Comparison of ENCODE assay signal across 8 cellular contexts in genomic region chr17:78140169-78141051, GRCh38. TPM values are rescaled to one million over a fixed set of nuclear protein-coding genes. Genes with fewer than 3 reads are reported as not detected.
A peak's percentile ranks its signal among the peaks of the same experiment; 100 is the strongest.
DNase-seq lines count a peak whose midpoint lies in the region; ATAC-seq and TF ChIP-seq lines count a peak whose summit lies in the region.

No MANE protein-coding gene starts in this region.

- peaks cover 62% of the 10 kb centered on the region for H3K36me3 Mint-ChIP-seq in CD4-positive, alpha-beta T cell (ENCODE audit: low read depth)
- H3K36me3 Mint-ChIP-seq in activated CD4-positive, alpha-beta T cell treated with anti-CD3 and anti-CD28 coated beads, Interleukin-2, amount 10 ng/mL, durations not matched to agents 24 days and 14 days (ENCODE audit: low read depth): peaks cover 46% of the 10 kb centered on the region
- H3K36me3 Mint-ChIP-seq in stimulated activated memory B cell treated with anti-CD40 and anti-IgM and Interleukin-4, amounts not matched to agents 10 μg/mL and 1 μg/mL and 100 μg/mL, for 72 hours: peaks cover 60% of the 10 kb centered on the region

- ATAC-seq in CD4-positive, alpha-beta T cell (ENCODE audit: poor library complexity): peak; percentile 85
- ATAC-seq in GM19372 (IDR thresholded peaks at IDR 0.05; ENCODE audit: low read depth, unreplicated experiment): peak; percentile 77
- ATAC-seq in HG03439 (IDR thresholded peaks at IDR 0.05; ENCODE audit: unreplicated experiment): peak; percentile 71
- peak; percentile 89 for ATAC-seq in stimulated activated memory B cell treated with anti-CD40 and anti-IgM and Interleukin-4, amounts not matched to agents 10 μg/mL and 1 μg/mL and 100 μg/mL, for 72 hours

- H3K27me3 ChIP-seq in CD4-positive, alpha-beta T cell (ENCODE audit: control insufficient read depth, insufficient read depth, low read length): no peaks in the 10 kb centered on the region

- no peak for TF ChIP-seq CTCF in CD4-positive, alpha-beta T cell (IDR thresholded peaks at IDR 0.05)

- H3K4me3 Mint-ChIP-seq in CD4-positive, alpha-beta T cell: peak overlapping the region; percentile 77
- peak overlapping the region; percentile 31 for H3K4me3 Mint-ChIP-seq in activated CD4-positive, alpha-beta T cell treated with anti-CD3 and anti-CD28 coated beads, Interleukin-2, amount 10 ng/mL, durations not matched to agents 24 days and 14 days
- peak overlapping the region; percentile 47 for H3K4me3 Mint-ChIP-seq in stimulated activated memory B cell treated with anti-CD40 and anti-IgM and Interleukin-4, amounts not matched to agents 10 μg/mL and 1 μg/mL and 100 μg/mL, for 72 hours

- peak; percentile 84 to 97 (median 90) for DNase-seq in CD4-positive, alpha-beta T cell
- DNase-seq in NCI-H774 (lab: John Stamatoyannopoulos, UW) (peak; percentile 99), mucosa of gallbladder (ENCODE audit: low spot score) (peak; percentile 91)
- DNase-seq in activated CD4-positive, alpha-beta T cell treated with anti-CD3 and anti-CD28 coated beads, Interleukin-2, amount 10 ng/mL, durations not matched to agents 24 days and 14 days: peak; percentile 99
- peak; percentile 87 for DNase-seq in effector CD4-positive, alpha-beta T cell

- H3K4me1 Mint-ChIP-seq in CD4-positive, alpha-beta T cell (ENCODE audit: low read depth): peaks cover 72% of the 10 kb centered on the region
- H3K4me1 Mint-ChIP-seq in activated CD4-positive, alpha-beta T cell treated with anti-CD3 and anti-CD28 coated beads, Interleukin-2, amount 10 ng/mL, durations not matched to agents 24 days and 14 days: peaks cover 48% of the 10 kb centered on the region
- peaks cover 96% of the 10 kb centered on the region for H3K4me1 Mint-ChIP-seq in stimulated activated memory B cell treated with anti-CD40 and anti-IgM and Interleukin-4, amounts not matched to agents 10 μg/mL and 1 μg/mL and 100 μg/mL, for 72 hours

- POLR2A ChIA-PET in CD4-positive, alpha-beta T cell (lab: Charles Lee): interaction anchor here (0.6 to 16.9 kb wide), 10 partner anchors 15 to 216 kb away, joined by 3 to 766 read pairs (median 4); partner anchors contain the start of genes TMC6, TMC8 and TNRC6C

- peak overlapping the region; percentile 38 for H3K27ac ChIP-seq in CD4-positive, alpha-beta T cell (ENCODE audit: low read depth, low read length)

- intact Hi-C loops in CD4-positive, alpha-beta T cell (cut with DNase I, micrococcal nuclease): loop anchor here (1.0 to 5.0 kb wide), 3 partner anchors 28 to 47 kb away; partner anchors contain the start of genes SYNGR2 (in 2 of the 2), AFMID (in 1 of the 2) and TK1 (in 1 of the 2)
- intact Hi-C loops in activated CD4-positive, alpha-beta T cell treated with anti-CD3 and anti-CD28 coated beads, Interleukin-2, amount 10 ng/mL, durations not matched to agents 24 days and 14 days (cut with micrococcal nuclease): loop anchor here (1.0 kb wide), 3 partner anchors 10 to 74 kb away; partner anchors contain the start of genes AFMID, BIRC5, TK1 and TMC8

- no peaks in the 10 kb centered on the region for H3K9me3 Mint-ChIP-seq in CD4-positive, alpha-beta T cell
- no peaks in the 10 kb centered on the region for H3K9me3 Mint-ChIP-seq in activated CD4-positive, alpha-beta T cell treated with anti-CD3 and anti-CD28 coated beads, Interleukin-2, amount 10 ng/mL, durations not matched to agents 24 days and 14 days
- no peaks in the 10 kb centered on the region for H3K9me3 Mint-ChIP-seq in stimulated activated memory B cell treated with anti-CD40 and anti-IgM and Interleukin-4, amounts not matched to agents 10 μg/mL and 1 μg/mL and 100 μg/mL, for 72 hours

- H3K27me3 Mint-ChIP-seq in CD4-positive, alpha-beta T cell: no peaks in the 10 kb centered on the region
- no peaks in the 10 kb centered on the region for H3K27me3 Mint-ChIP-seq in activated CD4-positive, alpha-beta T cell treated with anti-CD3 and anti-CD28 coated beads, Interleukin-2, amount 10 ng/mL, durations not matched to agents 24 days and 14 days
- H3K27me3 Mint-ChIP-seq in stimulated activated memory B cell treated with anti-CD40 and anti-IgM and Interleukin-4, amounts not matched to agents 10 μg/mL and 1 μg/mL and 100 μg/mL, for 72 hours: no peaks in the 10 kb centered on the region

- no peaks in the 10 kb centered on the region for H3K9me3 ChIP-seq in CD4-positive, alpha-beta T cell (ENCODE audit: control insufficient read depth, low read length)

- peak overlapping the region; percentile 91 for H3K27ac Mint-ChIP-seq in CD4-positive, alpha-beta T cell
- peak overlapping the region; percentile 76 for H3K27ac Mint-ChIP-seq in activated CD4-positive, alpha-beta T cell treated with anti-CD3 and anti-CD28 coated beads, Interleukin-2, amount 10 ng/mL, durations not matched to agents 24 days and 14 days
- H3K27ac Mint-ChIP-seq in stimulated activated memory B cell treated with anti-CD40 and anti-IgM and Interleukin-4, amounts not matched to agents 10 μg/mL and 1 μg/mL and 100 μg/mL, for 72 hours: peak overlapping the region; percentile 99

- CTCF ChIA-PET in CD4-positive, alpha-beta T cell (lab: Charles Lee): interaction anchor here (0.6 to 7.4 kb wide), 5 partner anchors 28 to 220 kb away, joined by 3 to 49 read pairs (median 5); no protein-coding TSS in a partner anchor

RNA-seq across cellular contexts. Expression of gene C17orf99, which starts 5.8 kb away (rescaled TPM):
- not detected for total RNA-seq in CD4-positive, alpha-beta T cell
- not detected in 2 replicates for total RNA-seq in activated CD4-positive, alpha-beta T cell treated with anti-CD3 and anti-CD28 coated beads, Interleukin-2, amount 10 ng/mL, durations not matched to agents 24 days and 14 days
- total RNA-seq in mucosa of gallbladder: not detected

RNA-seq across cellular contexts. Expression of gene TMC8, which starts 9.8 kb away (rescaled TPM):
- total RNA-seq in CD4-positive, alpha-beta T cell: 100 to 1,000 TPM; 567 to 577 TPM
- 231 and 234 TPM in 2 replicates for total RNA-seq in activated CD4-positive, alpha-beta T cell treated with anti-CD3 and anti-CD28 coated beads, Interleukin-2, amount 10 ng/mL, durations not matched to agents 24 days and 14 days
- 16.2 TPM for total RNA-seq in mucosa of gallbladder

RNA-seq across cellular contexts. Expression of gene TMC6, which starts 11.9 kb away (rescaled TPM):
- total RNA-seq in CD4-positive, alpha-beta T cell: 100 to 1,000 TPM; 645 to 659 TPM
- 250 and 251 TPM in 2 replicates for total RNA-seq in activated CD4-positive, alpha-beta T cell treated with anti-CD3 and anti-CD28 coated beads, Interleukin-2, amount 10 ng/mL, durations not matched to agents 24 days and 14 days
- 43.9 TPM for total RNA-seq in mucosa of gallbladder

RNA-seq across cellular contexts. Expression of gene SYNGR2, which starts 28.0 kb away (rescaled TPM):
- total RNA-seq in CD4-positive, alpha-beta T cell: 10 to 100 TPM; 34.9 to 41.3 TPM
- total RNA-seq in activated CD4-positive, alpha-beta T cell treated with anti-CD3 and anti-CD28 coated beads, Interleukin-2, amount 10 ng/mL, durations not matched to agents 24 days and 14 days: 123 and 125 TPM in 2 replicates
- 142 TPM for total RNA-seq in mucosa of gallbladder

RNA-seq across cellular contexts. Expression of gene TK1, which starts 46.4 kb away (rescaled TPM):
- under 1 TPM; 0.78 to 0.88 TPM for total RNA-seq in CD4-positive, alpha-beta T cell
- total RNA-seq in activated CD4-positive, alpha-beta T cell treated with anti-CD3 and anti-CD28 coated beads, Interleukin-2, amount 10 ng/mL, durations not matched to agents 24 days and 14 days: 66.7 and 69.0 TPM in 2 replicates
- total RNA-seq in mucosa of gallbladder: 4.6 TPM

Comparison
In these comparisons a context has a peak if more than half of its experiments do, and no peak if none do; other contexts are left out.
1. Peak in every context shown above with its lines: DNase-seq, ATAC-seq and H3K27ac ChIP-seq.
2. RNA of gene TMC8, which starts 9.8 kb away (total RNA-seq): 567 to 577 TPM in CD4-positive, alpha-beta T cell and 231 to 234 TPM in activated CD4-positive, alpha-beta T cell treated with anti-CD3 and anti-CD28 coated beads, Interleukin-2, amount 10 ng/mL, durations not matched to agents 24 days and 14 days; 16.2 TPM in mucosa of gallbladder (single experiment); every median in the first group is over 10 times any median in the second.